In genomic region chr21:34133802-34134201, GRCh38 we compare ENCODE assay signal across 10 cellular contexts.
A peak's percentile ranks its signal among the peaks of the same experiment; 100 is the strongest.
DNase-seq lines count a peak whose midpoint lies in the region; ATAC-seq and TF ChIP-seq lines count a peak whose summit lies in the region.
"Had no signal": no experiment of that assay in that cellular context is flagged by ENCODE, and none has a peak within 500 bp of the region (broad histone marks: within the 10 kb centered on the region; RNA-seq: fewer than 3 reads in every experiment).

No MANE protein-coding gene starts in this region.

- H3K27me3 ChIP-seq in RWPE2 (ENCODE audit: insufficient read depth, poor library complexity, severe bottlenecking) = no peaks in the 10 kb centered on the region
- H3K27me3 ChIP-seq in thyroid gland = no peaks in the 10 kb centered on the region

- no peak overlapping the region for H3K4me3 Mint-ChIP-seq in activated T-cell treated with anti-CD3 and anti-CD28 coated beads, Interleukin-2, amount 50 U/mL, for 72 hours
- no peak overlapping the region for H3K4me3 Mint-ChIP-seq in activated T-cell treated with anti-CD3 and anti-CD28 coated beads, Interleukin-2, amount 50 U/mL, for 4 hours

- H3K27me3 Mint-ChIP-seq in activated T-cell treated with anti-CD3 and anti-CD28 coated beads, Interleukin-2, amount 50 U/mL, for 72 hours (ENCODE audit: low read depth) = no peaks in the 10 kb centered on the region
- H3K27me3 Mint-ChIP-seq in activated T-cell treated with anti-CD3 and anti-CD28 coated beads, Interleukin-2, amount 50 U/mL, for 4 hours (ENCODE audit: low read depth) = no peaks in the 10 kb centered on the region
- H3K27me3 Mint-ChIP-seq: CD4-positive, CD25-positive, alpha-beta regulatory T cell had no signal

- H3K36me3 ChIP-seq in RWPE2 (ENCODE audit: low read depth) = peaks cover 9% of the 10 kb centered on the region
- H3K36me3 ChIP-seq in thyroid gland = no peaks in the 10 kb centered on the region

- H3K9me3 ChIP-seq in RWPE2 (ENCODE audit: severe bottlenecking) (no peaks in the 10 kb centered on the region), thyroid gland (no peaks in the 10 kb centered on the region)

- 90 to 94% methylated on average over 2 of the region's 2 CpGs for WGBS in thyroid gland, 2 donors

- TF ChIP-seq POLR2A in erythroblast (IDR thresholded peaks at IDR 0.05; ENCODE audit: low read length) = no peak
- TF ChIP-seq POLR2A in thyroid gland (IDR thresholded peaks at IDR 0.05) = no peak

- DNase-seq in activated T-cell treated with anti-CD3 and anti-CD28 coated beads, Interleukin-2, amount 50 U/mL, for 72 hours = no peak
- DNase-seq in activated T-cell treated with anti-CD3 and anti-CD28 coated beads, Interleukin-2, amount 50 U/mL, for 4 hours = no peak
- no peak for DNase-seq in RWPE2 (ENCODE audit: low spot score)
- peak; percentile 6 to 15 for DNase-seq in erythroblast (lab: John Stamatoyannopoulos, UW)
- DNase-seq in thyroid gland = no peak
- no peak for DNase-seq in NOMO-1 treated with dmso at 0.1 percent for 144 hours (lab: John Stamatoyannopoulos, UW; ENCODE audit: unreplicated experiment)
- DNase-seq in activated CD8-positive, alpha-beta memory T cell treated with anti-CD3 and anti-CD28 coated beads, Interleukin-2, amount 50 U/mL, for 48 hours = no peak
- no peak for DNase-seq in NCI-H2107 treated with DMSO at 0.1 percent for 48 hours (lab: John Stamatoyannopoulos, UW; ENCODE audit: unreplicated experiment)
- DNase-seq: anterior cingulate cortex; CD4-positive, CD25-positive, alpha-beta regulatory T cell had no signal

- H3K27ac Mint-ChIP-seq in activated T-cell treated with anti-CD3 and anti-CD28 coated beads, Interleukin-2, amount 50 U/mL, for 72 hours = peak overlapping the region; percentile 82

- intact Hi-C loops in thyroid gland (cut with DNase I) = no loop called here

- H3K4me3 ChIP-seq in RWPE2 (ENCODE audit: severe bottlenecking) (no peak overlapping the region), thyroid gland (replicated peaks in 1 of 3) (no peak overlapping the region)

- peaks cover 2 to 4% of the 10 kb centered on the region in 2 donors for H3K9me3 Mint-ChIP-seq in activated T-cell treated with anti-CD3 and anti-CD28 coated beads, Interleukin-2, amount 50 U/mL, for 72 hours
- H3K9me3 Mint-ChIP-seq in activated T-cell treated with anti-CD3 and anti-CD28 coated beads, Interleukin-2, amount 50 U/mL, for 4 hours = peaks cover 4% of the 10 kb centered on the region

- peaks cover 7% of the 10 kb centered on the region for H3K4me1 ChIP-seq in RWPE2 (ENCODE audit: insufficient read depth, poor library complexity, severe bottlenecking)
- H3K4me1 ChIP-seq in thyroid gland = peaks cover 52 to 55% of the 10 kb centered on the region in 2 donors

- H3K36me3 Mint-ChIP-seq in activated T-cell treated with anti-CD3 and anti-CD28 coated beads, Interleukin-2, amount 50 U/mL, for 72 hours (ENCODE audit: insufficient read depth in 2 of 2) = peaks cover 22 to 57% of the 10 kb centered on the region in 2 donors
- H3K36me3 Mint-ChIP-seq in activated T-cell treated with anti-CD3 and anti-CD28 coated beads, Interleukin-2, amount 50 U/mL, for 4 hours (ENCODE audit: insufficient read depth) = peaks cover 46% of the 10 kb centered on the region

- TF ChIP-seq CTCF in RWPE2 (IDR thresholded peaks at IDR 0.05; ENCODE audit: poor library complexity, severe bottlenecking) (peak; percentile 6), thyroid gland (IDR thresholded peaks at IDR 0.05) (peak in 2 of 6 experiments; percentile 16 to 28)

- ATAC-seq in activated T-cell treated with anti-CD3 and anti-CD28 coated beads, Interleukin-2, amount 50 U/mL, for 72 hours (replicated peaks in 1 of 2) = no peak
- ATAC-seq in activated T-cell treated with anti-CD3 and anti-CD28 coated beads, Interleukin-2, amount 50 U/mL, for 4 hours = no peak
- ATAC-seq in RWPE2 (ENCODE audit: low read depth) = no peak

- H3K27ac ChIP-seq in RWPE2 (ENCODE audit: poor library complexity, severe bottlenecking) = no peak overlapping the region
- H3K27ac ChIP-seq in thyroid gland = peak overlapping the region in 2 of 3 donors; percentile 77 to 93

- peaks cover 75% of the 10 kb centered on the region for H3K4me1 Mint-ChIP-seq in activated T-cell treated with anti-CD3 and anti-CD28 coated beads, Interleukin-2, amount 50 U/mL, for 72 hours (ENCODE audit: low read depth)
- H3K4me1 Mint-ChIP-seq in activated T-cell treated with anti-CD3 and anti-CD28 coated beads, Interleukin-2, amount 50 U/mL, for 4 hours (ENCODE audit: low read depth) = peaks cover 58% of the 10 kb centered on the region

Comparison
In these comparisons a context has a peak if more than half of its experiments do, and no peak if none do; other contexts are left out.
1. DNase-seq: peak in erythroblast (2 of 2); none in activated T-cell treated with anti-CD3 and anti-CD28 coated beads, Interleukin-2, amount 50 U/mL, for 72 hours (0 of 2), activated T-cell treated with anti-CD3 and anti-CD28 coated beads, Interleukin-2, amount 50 U/mL, for 4 hours (single experiment), RWPE2 (single experiment), thyroid gland (0 of 2), NOMO-1 treated with dmso at 0.1 percent for 144 hours (single experiment), activated CD8-positive, alpha-beta memory T cell treated with anti-CD3 and anti-CD28 coated beads, Interleukin-2, amount 50 U/mL, for 48 hours (single experiment) and NCI-H2107 treated with DMSO at 0.1 percent for 48 hours (single experiment).